8 cellular contexts compared by ENCODE assay signal in genomic region chr15:59160880-59161593, GRCh38. TPM values are rescaled to one million over a fixed set of nuclear protein-coding genes. Genes with fewer than 3 reads are reported as not detected.
DNase-seq lines count a peak whose midpoint lies in the region; ATAC-seq, FAIRE-seq and TF ChIP-seq lines count a peak whose summit lies in the region.

No MANE protein-coding gene starts in this region.

- H3K79me2 ChIP-seq in OCI-LY7 (ENCODE audit: insufficient read depth, low read depth, low read length) (no peaks in the 10 kb centered on the region), endothelial cell of umbilical vein (ENCODE audit: control insufficient read depth, insufficient read depth, low read length) (no peaks in the 10 kb centered on the region)

- H4K20me1 ChIP-seq in OCI-LY7 (ENCODE audit: insufficient read depth, low read length) (no peaks in the 10 kb centered on the region), endothelial cell of umbilical vein (replicated peaks; ENCODE audit: control insufficient read depth, extremely low read depth, insufficient read depth, low read length) (no peaks in the 10 kb centered on the region)

- no peak for TF ChIP-seq POLR2A in endothelial cell of umbilical vein (IDR thresholded peaks at IDR 0.05; ENCODE audit: low read depth, low read length)

- FAIRE-seq in endothelial cell of umbilical vein (lab: Jason Lieb, UNC), result peak; percentile 31

- intact Hi-C loops in OCI-LY7 (cut with micrococcal nuclease; ENCODE audit: unreplicated experiment), result loop anchor here (2.0 kb wide), 1 partner anchor 368 kb away; no protein-coding TSS in a partner anchor
- intact Hi-C loops in endothelial cell of umbilical vein (cut with micrococcal nuclease), result loop anchor here (1.0 kb wide), 1 partner anchor 332 kb away; no protein-coding TSS in a partner anchor

- no peak for DNase-seq in AG04449 (ENCODE audit: low read depth, low spot score)
- peak; percentile 35 for DNase-seq in OCI-LY7 (ENCODE audit: low spot score)
- peak; percentile 9 for DNase-seq in endothelial cell of umbilical vein (ENCODE audit: low read depth, low spot score)
- no peak for DNase-seq in stimulated activated naive B cell treated with anti-CD40 and anti-IgM and Interleukin-4, amounts not matched to agents 10 μg/mL and 1 μg/mL and 100 μg/mL, for 72 hours
- DNase-seq in T-helper 9 cell, result no peak

- H2AFZ ChIP-seq in OCI-LY7 (ENCODE audit: low read length) (no peak overlapping the region), endothelial cell of umbilical vein (ENCODE audit: low read depth, low read length) (no peak overlapping the region)

- H3K27me3 ChIP-seq in endothelial cell of umbilical vein (ENCODE audit: control insufficient read depth in 2 of 2, insufficient read depth in 2 of 2, low read length in 2 of 2), result no peaks in the 10 kb centered on the region

- no peaks in the 10 kb centered on the region for H3K9me2 ChIP-seq in OCI-LY7 (ENCODE audit: insufficient read depth, low read length)

- CTCF ChIA-PET in AG04449 (lab: Yijun Ruan, JAX), result interaction anchor here (1.1 to 2.1 kb wide), 3 partner anchors 9 to 332 kb away, joined by 6 to 9 read pairs (median 6); no protein-coding TSS in a partner anchor
- CTCF ChIA-PET in HEK293 (lab: Yijun Ruan, JAX), result interaction anchor here (0.9 to 1.5 kb wide), 3 partner anchors 17 to 368 kb away, joined by 3 to 4 read pairs (median 4); no protein-coding TSS in a partner anchor
- CTCF ChIA-PET in OCI-LY7 (lab: Charles Lee; ENCODE audit: unreplicated experiment), result no interaction called here
- CTCF ChIA-PET in endothelial cell of umbilical vein (lab: Charles Lee), result interaction anchor here (0.9 to 1.8 kb wide), 9 partner anchors 9 to 341 kb away, joined by 3 to 10 read pairs (median 4); no protein-coding TSS in a partner anchor

- POLR2A ChIA-PET in AG04449 (lab: Yijun Ruan, JAX), result no interaction called here
- POLR2A ChIA-PET in HEK293 (lab: Yijun Ruan, JAX), result no interaction called here
- POLR2A ChIA-PET in OCI-LY7 (lab: Charles Lee), result interaction anchor here (0.7 to 0.9 kb wide), 2 partner anchors 14 to 152 kb away, joined by 3 read pairs; no protein-coding TSS in a partner anchor
- POLR2A ChIA-PET in endothelial cell of umbilical vein (lab: Charles Lee), result interaction anchor here (1.0 kb wide), 1 partner anchor 212 kb away, joined by 3 read pairs; the partner anchor contains the start of gene MYO1E

- H3K9me3 ChIP-seq in HEK293 (ENCODE audit: control insufficient read depth, insufficient read depth, low read depth, low read length), result no peaks in the 10 kb centered on the region
- H3K9me3 ChIP-seq in OCI-LY7 (ENCODE audit: low read length), result no peaks in the 10 kb centered on the region
- H3K9me3 ChIP-seq in endothelial cell of umbilical vein (replicated peaks; ENCODE audit: control insufficient read depth, insufficient read depth, low read length), result no peaks in the 10 kb centered on the region

- H3K4me2 ChIP-seq in OCI-LY7 (ENCODE audit: low read length) (no peak overlapping the region), endothelial cell of umbilical vein (ENCODE audit: insufficient read depth, low read length) (no peak overlapping the region)

- dilution Hi-C loops in endothelial cell of umbilical vein (cut with MboI; ENCODE audit: extremely low pct_ligation_motif_present, low sequenced_read_pairs), result no loop called here

- H3K4me1 Mint-ChIP-seq in stimulated activated naive B cell treated with anti-CD40 and anti-IgM and Interleukin-4, amounts not matched to agents 10 μg/mL and 1 μg/mL and 100 μg/mL, for 72 hours, result peaks cover 3 to 4% of the 10 kb centered on the region in 2 donors

- H3K36me3 Mint-ChIP-seq in stimulated activated naive B cell treated with anti-CD40 and anti-IgM and Interleukin-4, amounts not matched to agents 10 μg/mL and 1 μg/mL and 100 μg/mL, for 72 hours, result peaks cover 46 to 70% of the 10 kb centered on the region in 2 donors

- H3K27ac ChIP-seq in HEK293 (ENCODE audit: extremely low read depth, low read depth, low read length), result no peak overlapping the region
- no peak overlapping the region for H3K27ac ChIP-seq in OCI-LY7 (ENCODE audit: low read depth, low read length, poor library complexity, severe bottlenecking)
- no peak overlapping the region for H3K27ac ChIP-seq in endothelial cell of umbilical vein (ENCODE audit: insufficient read depth, low read depth, low read length)

- no TSS peak for BruUV-seq in OCI-LY7 (replicated peaks; lab: Mats Ljungman, UMichigan)
- no TSS peak for BruUV-seq in endothelial cell of umbilical vein (replicated peaks; lab: Mats Ljungman, UMichigan)

- no peaks in the 10 kb centered on the region for H3K9me1 ChIP-seq in endothelial cell of umbilical vein (replicated peaks; ENCODE audit: control insufficient read depth, extremely low read depth, insufficient read depth, low read length)

- no peak overlapping the region for H3K4me3 Mint-ChIP-seq in stimulated activated naive B cell treated with anti-CD40 and anti-IgM and Interleukin-4, amounts not matched to agents 10 μg/mL and 1 μg/mL and 100 μg/mL, for 72 hours

- H3K27ac Mint-ChIP-seq in stimulated activated naive B cell treated with anti-CD40 and anti-IgM and Interleukin-4, amounts not matched to agents 10 μg/mL and 1 μg/mL and 100 μg/mL, for 72 hours, result no peak overlapping the region

- H3K36me3 ChIP-seq in HEK293 (ENCODE audit: control insufficient read depth in 2 of 2, insufficient read depth in 1 of 2, low read length in 2 of 2), result peaks cover 12% of the 10 kb centered on the region in 2 experiments; a peak in 2 of 3 replicates
- H3K36me3 ChIP-seq in OCI-LY7 (ENCODE audit: insufficient read depth, low read length), result no peaks in the 10 kb centered on the region
- peaks cover 10 to 36% of the 10 kb centered on the region in 2 experiments for H3K36me3 ChIP-seq in endothelial cell of umbilical vein (ENCODE audit: control insufficient read depth in 2 of 2, extremely low read depth in 1 of 2, insufficient read depth in 2 of 2, low read length in 2 of 2)

- peak; percentile 58 for TF ChIP-seq CTCF in AG04449 (IDR thresholded peaks at IDR 0.05; ENCODE audit: insufficient read depth, low read length, missing control alignments)
- no peak for TF ChIP-seq CTCF in HEK293 (tag by site-specific recombination; IDR thresholded peaks at IDR 0.05)
- peak; percentile 73 for TF ChIP-seq CTCF in OCI-LY7 (conservative IDR thresholded peaks at IDR 0.05; ENCODE audit: low read length)
- peak; percentile 42 for TF ChIP-seq CTCF in endothelial cell of umbilical vein (IDR thresholded peaks at IDR 0.05; ENCODE audit: extremely low read depth in 1 of 2, insufficient read depth in 1 of 2, low read depth in 1 of 2, low read length in 2 of 2)

- ATAC-seq in stimulated activated naive B cell treated with anti-CD40 and anti-IgM and Interleukin-4, amounts not matched to agents 10 μg/mL and 1 μg/mL and 100 μg/mL, for 72 hours (replicated peaks), result peak; percentile 60 to 62
- ATAC-seq in HG02610 (IDR thresholded peaks at IDR 0.05; ENCODE audit: unreplicated experiment) (no peak), HG03565 (IDR thresholded peaks at IDR 0.05; ENCODE audit: unreplicated experiment) (no peak)

- no peaks in the 10 kb centered on the region for H3K9me3 Mint-ChIP-seq in stimulated activated naive B cell treated with anti-CD40 and anti-IgM and Interleukin-4, amounts not matched to agents 10 μg/mL and 1 μg/mL and 100 μg/mL, for 72 hours

- H3K4me1 ChIP-seq in HEK293 (ENCODE audit: control insufficient read depth, insufficient read depth, low read length) (peaks cover 4% of the 10 kb centered on the region; the same call in 1 of the 2 replicates), OCI-LY7 (ENCODE audit: insufficient read depth, low read length, poor library complexity, severe bottlenecking) (peaks cover 4% of the 10 kb centered on the region), endothelial cell of umbilical vein (ENCODE audit: control insufficient read depth, extremely low read depth, insufficient read depth, low read length) (peaks cover 9% of the 10 kb centered on the region)

- H3K27me3 Mint-ChIP-seq in stimulated activated naive B cell treated with anti-CD40 and anti-IgM and Interleukin-4, amounts not matched to agents 10 μg/mL and 1 μg/mL and 100 μg/mL, for 72 hours, result no peaks in the 10 kb centered on the region

- H3K9ac ChIP-seq in endothelial cell of umbilical vein (replicated peaks; ENCODE audit: extremely low read depth, insufficient read depth, low read length), result no peak overlapping the region

- no peak overlapping the region for H3K4me3 ChIP-seq in AG04449 (ENCODE audit: low read depth, low read length)
- no peak overlapping the region for H3K4me3 ChIP-seq in HEK293 (ENCODE audit: low read depth, low read length)
- no peak overlapping the region for H3K4me3 ChIP-seq in OCI-LY7 (ENCODE audit: low read depth, low read length, poor library complexity, severe bottlenecking)
- no peak overlapping the region for H3K4me3 ChIP-seq in endothelial cell of umbilical vein (replicated peaks in 1 of 3; ENCODE audit: insufficient read depth in 1 of 3, low read depth in 1 of 3, low read length in 3 of 3)

TF ChIP-seq in HEK293, 187 proteins besides CTCF, POLR2A, EP300 and RAD21 (continues in another document):
- no peak for TF ChIP-seq ZNF792 (tag by site-specific recombination; IDR thresholded peaks at IDR 0.05)

TF ChIP-seq in endothelial cell of umbilical vein, 7 proteins besides CTCF, POLR2A, EP300 and RAD21 (continues in another document):
- no peak for TF ChIP-seq EZH2 (IDR thresholded peaks at IDR 0.05; ENCODE audit: borderline replicate concordance, low read depth, low read length, severe bottlenecking)

RNA-seq across cellular contexts. Expression of gene LDHAL6B, which starts 45.6 kb away (rescaled TPM):
- 0.09 TPM in 1 of 2 replicates, not detected in the other for total RNA-seq in OCI-LY7 (2014; rRNA removed; shearing (Covaris generic))
- total RNA-seq in OCI-LY7 (2022), result not detected in 2 replicates
- total RNA-seq in endothelial cell of umbilical vein, result not detected in 2 replicates
- not detected in 2 replicates for polyA plus RNA-seq in endothelial cell of umbilical vein
- not detected in 2 replicates for polyA plus RNA-seq in endothelial cell of umbilical vein (2011; cell fraction: cytosol; rRNA removed)
- 0.07 and 0.11 TPM in 2 replicates for polyA plus RNA-seq in endothelial cell of umbilical vein (2011; cell fraction: nucleus; rRNA removed)
- polyA plus RNA-seq in endothelial cell of umbilical vein (2012), result 0.09 and 0.35 TPM in 2 replicates
- not detected in 2 replicates for polyA minus RNA-seq in endothelial cell of umbilical vein
- not detected for polyA minus RNA-seq in endothelial cell of umbilical vein (2011; cell fraction: cytosol; rRNA and poly(A)+ RNA removed)
- not detected in 2 replicates for polyA minus RNA-seq in endothelial cell of umbilical vein (2011; cell fraction: nucleus; rRNA and poly(A)+ RNA removed)

RNA-seq across cellular contexts. Expression of gene CCNB2, which starts 56.1 kb away (rescaled TPM):
- 87.9 and 93.9 TPM in 2 replicates for total RNA-seq in OCI-LY7 (2014; rRNA removed; shearing (Covaris generic))
- total RNA-seq in OCI-LY7 (2022) (128 and 155 TPM in 2 replicates), endothelial cell of umbilical vein (62.8 and 65.2 TPM in 2 replicates)
- 39.0 and 55.9 TPM in 2 replicates for polyA plus RNA-seq in endothelial cell of umbilical vein
- 85.1 and 95.1 TPM in 2 replicates for polyA plus RNA-seq in endothelial cell of umbilical vein (2011; cell fraction: cytosol; rRNA removed)
- polyA plus RNA-seq in endothelial cell of umbilical vein (2011; cell fraction: nucleus; rRNA removed), result 39.1 and 63.0 TPM in 2 replicates
- 27.7 and 63.4 TPM in 2 replicates for polyA plus RNA-seq in endothelial cell of umbilical vein (2012)
- 31.1 and 34.7 TPM in 2 replicates for polyA minus RNA-seq in endothelial cell of umbilical vein
- 108 TPM for polyA minus RNA-seq in endothelial cell of umbilical vein (2011; cell fraction: cytosol; rRNA and poly(A)+ RNA removed)
- polyA minus RNA-seq in endothelial cell of umbilical vein (2011; cell fraction: nucleus; rRNA and poly(A)+ RNA removed), result 30.1 and 34.8 TPM in 2 replicates

Comparison
In these comparisons a context has a peak if more than half of its experiments do, and no peak if none do; other contexts are left out.
1. DNase-seq: peak in OCI-LY7 (single experiment) and endothelial cell of umbilical vein (single experiment); none in AG04449 (single experiment), stimulated activated naive B cell treated with anti-CD40 and anti-IgM and Interleukin-4, amounts not matched to agents 10 μg/mL and 1 μg/mL and 100 μg/mL, for 72 hours (single experiment) and T-helper 9 cell (single experiment).
2. ATAC-seq: peak in stimulated activated naive B cell treated with anti-CD40 and anti-IgM and Interleukin-4, amounts not matched to agents 10 μg/mL and 1 μg/mL and 100 μg/mL, for 72 hours (2 of 2); none in HG02610 (single experiment) and HG03565 (single experiment).
3. POLR2A ChIA-PET loops: an anchor here in OCI-LY7 (0.7 to 0.9 kb wide) and endothelial cell of umbilical vein (1.0 kb wide); none called in AG04449 and HEK293.